ENCODE assay signal across 22 cellular contexts in the genomic region with DNA sequence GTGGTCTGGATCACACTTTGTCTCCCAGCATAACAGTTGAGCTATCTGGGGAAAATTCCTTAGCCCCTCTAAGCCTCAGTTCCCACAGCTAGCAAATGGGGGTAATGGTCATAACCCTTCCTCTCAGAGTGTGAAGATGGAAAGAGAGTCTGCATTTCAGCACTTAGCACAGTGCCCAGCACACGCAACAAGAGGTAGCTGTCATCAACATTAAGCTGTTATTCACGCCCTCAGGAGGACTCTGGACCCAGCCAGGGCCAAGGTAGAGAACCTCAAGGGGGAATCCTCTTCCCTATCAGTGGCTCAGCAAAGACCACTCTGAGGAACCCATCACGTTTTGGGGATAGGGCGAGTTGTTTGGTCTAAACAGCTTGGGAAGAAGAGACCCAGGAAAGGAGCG.
DNase-seq lines count a peak whose midpoint lies in the region; ATAC-seq and TF ChIP-seq lines count a peak whose summit lies in the region.
"Had no signal": no experiment of that assay in that cellular context is flagged by ENCODE, and none has a peak within 500 bp of the region (broad histone marks: within the 10 kb centered on the region; RNA-seq: fewer than 3 reads in every experiment).

No MANE protein-coding gene starts in this region.

- no peaks in the 10 kb centered on the region for H3K9me3 Mint-ChIP-seq in stimulated activated memory B cell treated with anti-CD40 and anti-IgM and Interleukin-4, amounts not matched to agents 10 μg/mL and 1 μg/mL and 100 μg/mL, for 72 hours
- H3K9me3 Mint-ChIP-seq: CD4-positive, alpha-beta T cell; CD8-positive, alpha-beta memory T cell; H9 had no signal

- H3K4me1 Mint-ChIP-seq in stimulated activated memory B cell treated with anti-CD40 and anti-IgM and Interleukin-4, amounts not matched to agents 10 μg/mL and 1 μg/mL and 100 μg/mL, for 72 hours = no peaks in the 10 kb centered on the region
- H3K4me1 Mint-ChIP-seq: CD14-positive monocyte had no signal

- H4K20me1 ChIP-seq in osteoblast (ENCODE audit: insufficient read depth, low read length) = no peaks in the 10 kb centered on the region
- H4K20me1 ChIP-seq: BLaER1 treated with 17β-estradiol and CSF1 and Interleukin-3, amounts not matched to agents 10 nM and 100 nM had no signal

- peaks cover 4% of the 10 kb centered on the region for H3K27me3 ChIP-seq in osteoblast (ENCODE audit: insufficient read depth, low read length)
- H3K27me3 ChIP-seq: BE2C; BLaER1 treated with 17β-estradiol and CSF1 and Interleukin-3, amounts not matched to agents 10 nM and 100 nM had no signal

- H3K4me1 ChIP-seq in osteoblast (ENCODE audit: insufficient read depth, low read length) = no peaks in the 10 kb centered on the region
- H3K4me1 ChIP-seq: A549 had no signal

- H3K9me3 ChIP-seq in osteoblast (ENCODE audit: low read depth, low read length) = no peaks in the 10 kb centered on the region
- H3K9me3 ChIP-seq: A549, BE2C had no signal

- H3K27me3 Mint-ChIP-seq in stimulated activated memory B cell treated with anti-CD40 and anti-IgM and Interleukin-4, amounts not matched to agents 10 μg/mL and 1 μg/mL and 100 μg/mL, for 72 hours = peaks cover 9% of the 10 kb centered on the region
- H3K27me3 Mint-ChIP-seq: CD4-positive, alpha-beta T cell; CD8-positive, alpha-beta memory T cell had no signal

- H3K27ac ChIP-seq in 22Rv1 = peak overlapping the region; percentile 76; the same call in 1 of the 2 replicates
- H3K27ac ChIP-seq in osteoblast (ENCODE audit: low read depth, low read length) = no peak overlapping the region
- H3K27ac ChIP-seq: A549; BLaER1 treated with 17β-estradiol and CSF1 and Interleukin-3, amounts not matched to agents 10 nM and 100 nM; GM23248 had no signal

- no peaks in the 10 kb centered on the region for H3K79me2 ChIP-seq in osteoblast (ENCODE audit: insufficient read depth, low read length)

- H2AFZ ChIP-seq in osteoblast (ENCODE audit: low read length) = no peak overlapping the region
- H2AFZ ChIP-seq: GM23248 had no signal

- no peaks in the 10 kb centered on the region for H3K36me3 ChIP-seq in osteoblast (ENCODE audit: insufficient read depth, low read length)
- H3K36me3 ChIP-seq: BE2C; BLaER1 treated with 17β-estradiol and CSF1 and Interleukin-3, amounts not matched to agents 10 nM and 100 nM had no signal

- ATAC-seq in Right ventricle myocardium inferior (peak; percentile 64), left cardiac atrium (peak; percentile 24 to 41)
- ATAC-seq in stimulated activated memory B cell treated with anti-CD40 and anti-IgM and Interleukin-4, amounts not matched to agents 10 μg/mL and 1 μg/mL and 100 μg/mL, for 72 hours = no peak
- ATAC-seq: A549, HCT116 had no signal

- H3K4me3 ChIP-seq in osteoblast (ENCODE audit: insufficient read depth, low read length) = no peak overlapping the region
- H3K4me3 ChIP-seq: A549; BLaER1 treated with 17β-estradiol and CSF1 and Interleukin-3, amounts not matched to agents 10 nM and 100 nM; GM23248 had no signal

- intact Hi-C loops in Right ventricle myocardium inferior (cut with DNase I) (no loop called here), cardiac septum (cut with DNase I) (no loop called here), left cardiac atrium (cut with DNase I) (no loop called here)

- H3K4me2 ChIP-seq in osteoblast (ENCODE audit: insufficient read depth, low read length) = no peak overlapping the region
- H3K4me2 ChIP-seq: A549; BLaER1 treated with 17β-estradiol and CSF1 and Interleukin-3, amounts not matched to agents 10 nM and 100 nM had no signal

- H3K4me3 Mint-ChIP-seq in stimulated activated memory B cell treated with anti-CD40 and anti-IgM and Interleukin-4, amounts not matched to agents 10 μg/mL and 1 μg/mL and 100 μg/mL, for 72 hours = no peak overlapping the region
- H3K4me3 Mint-ChIP-seq: CD14-positive monocyte; CD4-positive, alpha-beta T cell; CD8-positive, alpha-beta memory T cell; H9 had no signal

- no peaks in the 10 kb centered on the region for H3K36me3 Mint-ChIP-seq in stimulated activated memory B cell treated with anti-CD40 and anti-IgM and Interleukin-4, amounts not matched to agents 10 μg/mL and 1 μg/mL and 100 μg/mL, for 72 hours
- H3K36me3 Mint-ChIP-seq: CD14-positive monocyte had no signal

- no peak for DNase-seq in Right ventricle myocardium inferior (ENCODE audit: missing footprints)
- no peak for DNase-seq in cardiac septum (ENCODE audit: low spot score)
- no peak for DNase-seq in left cardiac atrium
- peak; percentile 41 for DNase-seq in osteoblast (ENCODE audit: insufficient read length, low spot score, missing footprints)
- no peak for DNase-seq in COR-L47 (lab: John Stamatoyannopoulos, UW)
- DNase-seq in SW 1271 (lab: John Stamatoyannopoulos, UW) = no peak
- DNase-seq: 8988T; ACHN; AML-193; BE2C; Calu3; CD4-positive, alpha-beta T cell; CD8-positive, alpha-beta memory T cell; DND-41; GM23248; H9 had no signal

- no peak overlapping the region for H3K27ac Mint-ChIP-seq in stimulated activated memory B cell treated with anti-CD40 and anti-IgM and Interleukin-4, amounts not matched to agents 10 μg/mL and 1 μg/mL and 100 μg/mL, for 72 hours
- H3K27ac Mint-ChIP-seq: CD4-positive, alpha-beta T cell; H9 had no signal

- no peak for TF ChIP-seq CTCF in 22Rv1 (IDR thresholded peaks at IDR 0.05)
- TF ChIP-seq CTCF in osteoblast (IDR thresholded peaks at IDR 0.05; ENCODE audit: extremely low read depth, low read depth, low read length) = no peak
